ENCODE assay signal across 15 cellular contexts in the genomic region with DNA sequence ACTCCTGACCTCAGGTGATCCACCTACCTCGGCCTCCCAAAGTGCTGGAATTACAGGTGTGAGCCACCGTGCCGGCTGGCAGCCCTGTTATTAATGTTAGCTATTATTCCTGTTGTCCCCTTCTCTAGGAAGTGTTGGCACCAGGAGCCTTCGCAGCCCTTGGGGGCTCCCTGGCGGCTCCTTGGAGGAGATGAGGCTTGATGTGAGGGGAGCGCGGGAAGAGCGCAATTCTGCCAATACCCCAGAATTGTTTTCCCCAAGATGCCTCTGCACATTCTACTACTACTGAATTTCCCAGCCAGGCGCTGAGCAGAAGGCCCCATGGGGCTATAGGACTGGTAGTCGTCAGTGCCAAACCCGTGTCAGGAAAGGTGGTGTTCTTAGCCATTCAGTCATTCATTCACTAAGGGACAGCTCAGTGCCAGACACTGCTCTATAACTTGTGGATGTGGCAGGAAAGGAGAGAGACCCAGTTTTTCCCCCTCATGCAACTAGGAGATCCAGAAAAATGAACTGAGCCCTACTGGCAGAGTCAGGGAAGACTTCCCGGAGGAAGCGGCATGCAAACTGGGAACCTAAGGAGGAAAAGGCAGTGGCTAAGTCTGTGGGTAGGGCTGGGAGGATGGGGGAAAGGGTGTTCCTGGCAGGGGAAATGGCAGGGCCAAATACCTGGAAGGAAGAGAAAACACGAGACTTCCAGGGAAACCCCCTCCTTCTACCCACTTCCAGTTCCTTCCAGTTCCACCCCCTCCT. TPM values are rescaled to one million over a fixed set of nuclear protein-coding genes. Genes with fewer than 3 reads are reported as not detected.
DNase-seq lines count a peak whose midpoint lies in the region; ATAC-seq and TF ChIP-seq lines count a peak whose summit lies in the region.
"Had no signal": no experiment of that assay in that cellular context is flagged by ENCODE, and none has a peak within 500 bp of the region (broad histone marks: within the 10 kb centered on the region; RNA-seq: fewer than 3 reads in every experiment).

No MANE protein-coding gene starts in this region.

- H3K4me1 ChIP-seq in parathyroid adenoma, result peaks cover 32% of the 10 kb centered on the region

- TF ChIP-seq CTCF in AG10803 (conservative IDR thresholded peaks at IDR 0.05; ENCODE audit: low read length), result 0 out of 2 replicates have a peak, but pooled peaks have one; percentile 4
- TF ChIP-seq CTCF in WTC11 (IDR thresholded peaks at IDR 0.05), result no peak
- no peak for TF ChIP-seq CTCF in foreskin fibroblast (IDR thresholded peaks at IDR 0.05; ENCODE audit: low read depth, low read length)
- TF ChIP-seq CTCF in parathyroid adenoma (IDR thresholded peaks at IDR 0.05), result no peak

- H3K4me1 Mint-ChIP-seq in WTC11, result peaks cover 60% of the 10 kb centered on the region

- H3K4me2 ChIP-seq in parathyroid adenoma (ENCODE audit: low read length), result peak overlapping the region; percentile 3

- H3K9me3 Mint-ChIP-seq in WTC11, result no peaks in the 10 kb centered on the region
- H3K9me3 Mint-ChIP-seq: stimulated activated memory B cell treated with anti-CD40 and anti-IgM and Interleukin-4, amounts not matched to agents 10 μg/mL and 1 μg/mL and 100 μg/mL, for 72 hours; T-helper 1 cell treated with Interleukin-12 subunit alpha and Interleukin-12 subunit beta and Interleukin-4 antibody, amounts not matched to agents 30 μg/mL and 1 μg/mL, for 36 hours had no signal

- H3K9ac ChIP-seq in parathyroid adenoma, result no peak overlapping the region

- H2AFZ ChIP-seq in parathyroid adenoma, result no peak overlapping the region

- no peaks in the 10 kb centered on the region for H3K9me3 ChIP-seq in parathyroid adenoma (ENCODE audit: control insufficient read depth, low read length)

- no peaks in the 10 kb centered on the region for H3K27me3 Mint-ChIP-seq in WTC11 (ENCODE audit: low read depth)

- peak overlapping the region; percentile 95 for H3K27ac ChIP-seq in parathyroid adenoma

- DNase-seq in AG10803 (ENCODE audit: low read depth) (no peak), WTC11 (ENCODE audit: low spot score) (no peak), foreskin fibroblast (no peak), SHP77 treated with DMSO at 0.1 percent for 48 hours (lab: John Stamatoyannopoulos, UW) (no peak), T-helper 9 cell (no peak)
- DNase-seq: COR-L47; islet precursor cell; NCI-H146; NCI-H226; NK-92 treated with Interleukin-12 subunit alpha and Interleukin-12 subunit beta, amount 100 ng/mL, for 24 hours had no signal

- H3K4me3 Mint-ChIP-seq in WTC11, result no peak overlapping the region
- H3K4me3 Mint-ChIP-seq: stimulated activated memory B cell treated with anti-CD40 and anti-IgM and Interleukin-4, amounts not matched to agents 10 μg/mL and 1 μg/mL and 100 μg/mL, for 72 hours; T-helper 1 cell treated with Interleukin-12 subunit alpha and Interleukin-12 subunit beta and Interleukin-4 antibody, amounts not matched to agents 30 μg/mL and 1 μg/mL, for 36 hours had no signal

- no peak for ATAC-seq in WTC11
- ATAC-seq in GM18909 (IDR thresholded peaks at IDR 0.05; ENCODE audit: poor library complexity, unreplicated experiment), result no peak
- no peak for ATAC-seq in GM18517 (IDR thresholded peaks at IDR 0.05; ENCODE audit: unreplicated experiment)
- ATAC-seq: stimulated activated memory B cell treated with anti-CD40 and anti-IgM and Interleukin-4, amounts not matched to agents 10 μg/mL and 1 μg/mL and 100 μg/mL, for 72 hours had no signal

- peak overlapping the region; percentile 87 for H3K27ac Mint-ChIP-seq in WTC11
- H3K27ac Mint-ChIP-seq: stimulated activated memory B cell treated with anti-CD40 and anti-IgM and Interleukin-4, amounts not matched to agents 10 μg/mL and 1 μg/mL and 100 μg/mL, for 72 hours; T-helper 1 cell treated with Interleukin-12 subunit alpha and Interleukin-12 subunit beta and Interleukin-4 antibody, amounts not matched to agents 30 μg/mL and 1 μg/mL, for 36 hours had no signal

- H3K4me3 ChIP-seq in AG10803 (ENCODE audit: low read length), result peak overlapping the region; percentile 35
- peak overlapping the region; percentile 86 to 99 for H3K4me3 ChIP-seq in foreskin fibroblast (ENCODE audit: low read depth in 1 of 2, low read length in 2 of 2)
- H3K4me3 ChIP-seq in parathyroid adenoma (ENCODE audit: low read depth, low read length), result no peak overlapping the region

- H3K36me3 ChIP-seq in parathyroid adenoma (ENCODE audit: control insufficient read depth, insufficient read depth, low read length), result no peaks in the 10 kb centered on the region

- CTCF ChIA-PET in WTC11 (lab: Charles Lee), result interaction anchor here (0.6 to 2.4 kb wide), 3 partner anchors 44 to 585 kb away, joined by 3 to 14 read pairs (median 3); no protein-coding TSS in a partner anchor

- POLR2A ChIA-PET in WTC11 (lab: Charles Lee), result no interaction called here

- H3K36me3 Mint-ChIP-seq in WTC11, result peaks cover 2% of the 10 kb centered on the region
- H3K36me3 Mint-ChIP-seq: stimulated activated memory B cell treated with anti-CD40 and anti-IgM and Interleukin-4, amounts not matched to agents 10 μg/mL and 1 μg/mL and 100 μg/mL, for 72 hours had no signal

- peaks cover 11% of the 10 kb centered on the region for H3K79me2 ChIP-seq in parathyroid adenoma

- no peaks in the 10 kb centered on the region for H3K27me3 ChIP-seq in parathyroid adenoma (ENCODE audit: control insufficient read depth, insufficient read depth, low read length)

TF ChIP-seq in WTC11, 78 proteins besides CTCF, POLR2A, EP300 and RAD21:
- TF ChIP-seq ZNF423 (CRISPR knock-in tag; IDR thresholded peaks at IDR 0.05), result no peak
- no peak for TF ChIP-seq GRHL2 (CRISPR knock-in tag; IDR thresholded peaks at IDR 0.05; ENCODE audit: insufficient replicate concordance, severe bottlenecking)
- TF ChIP-seq SOX15 (CRISPR knock-in tag; IDR thresholded peaks at IDR 0.05), result no peak
- TF ChIP-seq ZMAT4 (CRISPR knock-in tag; IDR thresholded peaks at IDR 0.05), result no peak
- no peak for TF ChIP-seq JAZF1 (CRISPR knock-in tag; IDR thresholded peaks at IDR 0.05)
- TF ChIP-seq, protein P1, sequence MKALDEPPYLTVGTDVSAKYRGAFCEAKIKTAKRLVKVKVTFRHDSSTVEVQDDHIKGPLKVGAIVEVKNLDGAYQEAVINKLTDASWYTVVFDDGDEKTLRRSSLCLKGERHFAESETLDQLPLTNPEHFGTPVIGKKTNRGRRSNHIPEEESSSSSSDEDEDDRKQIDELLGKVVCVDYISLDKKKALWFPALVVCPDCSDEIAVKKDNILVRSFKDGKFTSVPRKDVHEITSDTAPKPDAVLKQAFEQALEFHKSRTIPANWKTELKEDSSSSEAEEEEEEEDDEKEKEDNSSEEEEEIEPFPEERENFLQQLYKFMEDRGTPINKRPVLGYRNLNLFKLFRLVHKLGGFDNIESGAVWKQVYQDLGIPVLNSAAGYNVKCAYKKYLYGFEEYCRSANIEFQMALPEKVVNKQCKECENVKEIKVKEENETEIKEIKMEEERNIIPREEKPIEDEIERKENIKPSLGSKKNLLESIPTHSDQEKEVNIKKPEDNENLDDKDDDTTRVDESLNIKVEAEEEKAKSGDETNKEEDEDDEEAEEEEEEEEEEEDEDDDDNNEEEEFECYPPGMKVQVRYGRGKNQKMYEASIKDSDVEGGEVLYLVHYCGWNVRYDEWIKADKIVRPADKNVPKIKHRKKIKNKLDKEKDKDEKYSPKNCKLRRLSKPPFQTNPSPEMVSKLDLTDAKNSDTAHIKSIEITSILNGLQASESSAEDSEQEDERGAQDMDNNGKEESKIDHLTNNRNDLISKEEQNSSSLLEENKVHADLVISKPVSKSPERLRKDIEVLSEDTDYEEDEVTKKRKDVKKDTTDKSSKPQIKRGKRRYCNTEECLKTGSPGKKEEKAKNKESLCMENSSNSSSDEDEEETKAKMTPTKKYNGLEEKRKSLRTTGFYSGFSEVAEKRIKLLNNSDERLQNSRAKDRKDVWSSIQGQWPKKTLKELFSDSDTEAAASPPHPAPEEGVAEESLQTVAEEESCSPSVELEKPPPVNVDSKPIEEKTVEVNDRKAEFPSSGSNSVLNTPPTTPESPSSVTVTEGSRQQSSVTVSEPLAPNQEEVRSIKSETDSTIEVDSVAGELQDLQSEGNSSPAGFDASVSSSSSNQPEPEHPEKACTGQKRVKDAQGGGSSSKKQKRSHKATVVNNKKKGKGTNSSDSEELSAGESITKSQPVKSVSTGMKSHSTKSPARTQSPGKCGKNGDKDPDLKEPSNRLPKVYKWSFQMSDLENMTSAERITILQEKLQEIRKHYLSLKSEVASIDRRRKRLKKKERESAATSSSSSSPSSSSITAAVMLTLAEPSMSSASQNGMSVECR (CRISPR knock-in tag; IDR thresholded peaks at IDR 0.05; ENCODE audit: borderline replicate concordance), result no peak

RNA-seq across cellular contexts. Expression of gene FBLN1, which starts 3.5 kb away (rescaled TPM):
- 183 to 219 TPM (median 217 TPM) in 3 replicates for total RNA-seq in WTC11 (2021)
